Comparison of ENCODE assay signal across 12 cellular contexts in genomic region chr9:73039253-73039915, GRCh38.
DNase-seq lines count a peak whose midpoint lies in the region; ATAC-seq and TF ChIP-seq lines count a peak whose summit lies in the region.
"Had no signal": no experiment of that assay in that cellular context is flagged by ENCODE, and none has a peak within 500 bp of the region (broad histone marks: within the 10 kb centered on the region; RNA-seq: fewer than 3 reads in every experiment).

No MANE protein-coding gene starts in this region.

- no peak overlapping the region for H3K4me3 Mint-ChIP-seq in nephron
- H3K4me3 Mint-ChIP-seq: activated naive CD8-positive, alpha-beta T cell treated with anti-CD3 and anti-CD28 coated beads, Interleukin-2, amount 10 ng/mL, durations not matched to agents 7 days and 5 days had no signal

- peak; percentile 77 for DNase-seq in amniotic epithelial cell (ENCODE audit: low read depth)
- peak; percentile 34 to 73 for DNase-seq in foreskin fibroblast
- peak; percentile 68 for DNase-seq in ureter (ENCODE audit: low spot score)
- DNase-seq in T1000 (lab: John Stamatoyannopoulos, UW): no peak
- DNase-seq in A172 (ENCODE audit: low spot score): no peak
- DNase-seq: activated CD4-positive, alpha-beta T cell treated with anti-CD3 and anti-CD28 coated beads, Interleukin-2, amount 50 U/mL, for 1 hour; activated naive CD8-positive, alpha-beta T cell treated with anti-CD3 and anti-CD28 coated beads, Interleukin-2, amount 10 ng/mL, durations not matched to agents 7 days and 5 days; foreskin keratinocyte; NCI-H510A; stimulated activated CD4-positive, alpha-beta T cell treated with anti-CD3 and anti-CD28 coated beads, Interleukin-2, amount 100 ng/mL, for 48 hours had no signal

- H3K27ac Mint-ChIP-seq in nephron: peak overlapping the region in 2 of 3 experiments; percentile 5 to 37
- H3K27ac Mint-ChIP-seq: activated naive CD8-positive, alpha-beta T cell treated with anti-CD3 and anti-CD28 coated beads, Interleukin-2, amount 10 ng/mL, durations not matched to agents 7 days and 5 days had no signal

- H3K9me3 Mint-ChIP-seq in nephron: no peaks in the 10 kb centered on the region
- H3K9me3 Mint-ChIP-seq: activated naive CD8-positive, alpha-beta T cell treated with anti-CD3 and anti-CD28 coated beads, Interleukin-2, amount 10 ng/mL, durations not matched to agents 7 days and 5 days had no signal

- H3K27me3 Mint-ChIP-seq in nephron (ENCODE audit: low read depth): peaks cover 7% of the 10 kb centered on the region

- no peaks in the 10 kb centered on the region for H3K36me3 Mint-ChIP-seq in nephron (ENCODE audit: low read depth)
- H3K36me3 Mint-ChIP-seq: activated naive CD8-positive, alpha-beta T cell treated with anti-CD3 and anti-CD28 coated beads, Interleukin-2, amount 10 ng/mL, durations not matched to agents 7 days and 5 days had no signal

- no peak for TF ChIP-seq CTCF in foreskin fibroblast (IDR thresholded peaks at IDR 0.05; ENCODE audit: low read depth, low read length)
- no peak for TF ChIP-seq CTCF in nephron (IDR thresholded peaks at IDR 0.05; ENCODE audit: unreplicated experiment in 3 of 3)

- ATAC-seq in HG03280 (IDR thresholded peaks at IDR 0.05; ENCODE audit: unreplicated experiment): no peak
- ATAC-seq: foreskin keratinocyte had no signal

- H3K4me1 Mint-ChIP-seq in nephron: peaks cover 13% of the 10 kb centered on the region
- H3K4me1 Mint-ChIP-seq: activated naive CD8-positive, alpha-beta T cell treated with anti-CD3 and anti-CD28 coated beads, Interleukin-2, amount 10 ng/mL, durations not matched to agents 7 days and 5 days had no signal

- no peak overlapping the region for H3K4me3 ChIP-seq in foreskin fibroblast (ENCODE audit: low read depth in 1 of 2, low read length in 2 of 2)

Comparison
In these comparisons a context has a peak if more than half of its experiments do, and no peak if none do; other contexts are left out.
1. DNase-seq: peak in amniotic epithelial cell (single experiment), foreskin fibroblast (2 of 2) and ureter (single experiment); none in T1000 (single experiment) and A172 (single experiment).